In the genomic region with DNA sequence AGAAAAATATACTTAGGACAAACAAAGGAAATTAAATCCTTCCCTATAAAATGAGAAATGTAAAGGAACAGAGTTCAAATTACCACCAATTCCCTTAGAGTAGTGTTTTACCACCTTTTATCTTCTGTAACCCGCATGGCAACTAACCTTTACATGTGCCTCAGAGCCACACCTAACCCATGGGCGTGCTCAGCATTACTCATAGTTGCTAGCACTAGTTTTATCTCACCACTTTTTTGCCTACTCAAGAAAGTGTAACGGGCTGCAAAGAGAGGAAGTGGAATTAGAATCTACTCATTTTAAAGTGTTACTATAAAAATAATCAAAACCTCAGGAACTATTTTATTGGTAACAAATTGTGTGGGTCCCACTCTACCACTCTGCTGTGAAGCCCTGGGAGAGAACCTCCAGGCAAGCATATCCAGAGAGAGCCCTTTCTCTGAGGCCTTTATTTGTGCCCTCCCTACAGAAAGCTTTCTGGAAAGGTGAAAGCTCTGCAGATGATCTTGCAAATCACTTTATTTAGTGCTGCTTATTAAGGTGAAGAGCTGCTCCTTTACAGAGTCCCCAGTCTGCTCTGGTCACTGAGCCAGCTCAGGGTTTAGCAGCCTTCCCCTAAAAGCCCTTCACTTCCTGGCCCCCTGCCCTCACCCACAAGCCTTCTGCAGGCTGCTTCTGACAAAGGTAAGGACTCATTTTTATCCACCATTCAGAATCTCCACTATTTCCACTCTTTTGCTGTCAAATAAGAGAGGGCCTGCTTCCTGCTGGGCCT, we compare ENCODE assay signal across 9 cellular contexts.
DNase-seq lines count a peak whose midpoint lies in the region; ATAC-seq and TF ChIP-seq lines count a peak whose summit lies in the region.
"Had no signal": no experiment of that assay in that cellular context is flagged by ENCODE, and none has a peak within 500 bp of the region (broad histone marks: within the 10 kb centered on the region; RNA-seq: fewer than 3 reads in every experiment).

No MANE protein-coding gene starts in this region.

- H3K27me3 Mint-ChIP-seq in activated naive CD8-positive, alpha-beta T cell treated with anti-CD3 and anti-CD28 coated beads, Interleukin-2, amount 10 ng/mL, durations not matched to agents 7 days and 5 days = no peaks in the 10 kb centered on the region

- POLR2A ChIA-PET in RWPE1 (lab: Yijun Ruan, JAX; ENCODE audit: low non-redundant PET) = no interaction called here
- POLR2A ChIA-PET in activated naive CD8-positive, alpha-beta T cell treated with anti-CD3 and anti-CD28 coated beads, Interleukin-2, amount 10 ng/mL, durations not matched to agents 7 days and 5 days (lab: Charles Lee) = interaction anchor here (0.7 to 2.3 kb wide), 8 partner anchors 41 to 131 kb away, joined by 3 to 11 read pairs (median 5); no protein-coding TSS in a partner anchor

- H3K27ac ChIP-seq in RWPE1 = no peak overlapping the region
- H3K27ac ChIP-seq: thoracic aorta had no signal

- no peak for TF ChIP-seq CTCF in GM12864 (IDR thresholded peaks at IDR 0.05; ENCODE audit: low read depth, low read length, missing control alignments)
- no peak for TF ChIP-seq CTCF in RWPE1 (conservative IDR thresholded peaks at IDR 0.05; ENCODE audit: low read depth)

- peak; percentile 16 for DNase-seq in GM12864 (ENCODE audit: low read depth)
- DNase-seq in RWPE1 (ENCODE audit: low spot score) = peak; percentile 68
- peak; percentile 48 for DNase-seq in activated naive CD8-positive, alpha-beta T cell treated with anti-CD3 and anti-CD28 coated beads, Interleukin-2, amount 10 ng/mL, durations not matched to agents 7 days and 5 days
- DNase-seq in stimulated activated CD4-positive, alpha-beta T cell treated with anti-CD3 and anti-CD28 coated beads, Interleukin-2, amount 100 ng/mL, for 4 hours (ENCODE audit: low read depth) = peak; percentile 68
- no peak for DNase-seq in GOT3 (lab: John Stamatoyannopoulos, UW)
- DNase-seq in Kasumi-1 (lab: John Stamatoyannopoulos, UW) = no peak
- no peak for DNase-seq in amniotic stem cell (lab: John Stamatoyannopoulos, UW)

- H3K27ac Mint-ChIP-seq in activated naive CD8-positive, alpha-beta T cell treated with anti-CD3 and anti-CD28 coated beads, Interleukin-2, amount 10 ng/mL, durations not matched to agents 7 days and 5 days = peak overlapping the region; percentile 93

- H3K4me3 Mint-ChIP-seq in activated naive CD8-positive, alpha-beta T cell treated with anti-CD3 and anti-CD28 coated beads, Interleukin-2, amount 10 ng/mL, durations not matched to agents 7 days and 5 days = peak overlapping the region; percentile 71

- H3K9me3 Mint-ChIP-seq in activated naive CD8-positive, alpha-beta T cell treated with anti-CD3 and anti-CD28 coated beads, Interleukin-2, amount 10 ng/mL, durations not matched to agents 7 days and 5 days = peaks cover 11% of the 10 kb centered on the region

- H3K4me3 ChIP-seq in GM12864 (ENCODE audit: low read depth, low read length) = no peak overlapping the region
- H3K4me3 ChIP-seq: thoracic aorta had no signal

- CTCF ChIA-PET in RWPE1 (lab: Yijun Ruan, JAX) = no interaction called here

- peaks cover 59% of the 10 kb centered on the region for H3K4me1 Mint-ChIP-seq in activated naive CD8-positive, alpha-beta T cell treated with anti-CD3 and anti-CD28 coated beads, Interleukin-2, amount 10 ng/mL, durations not matched to agents 7 days and 5 days

- H3K36me3 Mint-ChIP-seq in activated naive CD8-positive, alpha-beta T cell treated with anti-CD3 and anti-CD28 coated beads, Interleukin-2, amount 10 ng/mL, durations not matched to agents 7 days and 5 days = peaks cover 38% of the 10 kb centered on the region

- ATAC-seq in HG02571 (IDR thresholded peaks at IDR 0.05; ENCODE audit: unreplicated experiment) = peak; percentile 71
- ATAC-seq in activated naive CD8-positive, alpha-beta T cell treated with anti-CD3 and anti-CD28 coated beads, Interleukin-2, amount 10 ng/mL, durations not matched to agents 7 days and 5 days (ENCODE audit: low read depth) = peak; percentile 93

Comparison
In these comparisons a context has a peak if more than half of its experiments do, and no peak if none do; other contexts are left out.
1. DNase-seq: peak in GM12864 (single experiment), RWPE1 (single experiment), activated naive CD8-positive, alpha-beta T cell treated with anti-CD3 and anti-CD28 coated beads, Interleukin-2, amount 10 ng/mL, durations not matched to agents 7 days and 5 days (single experiment) and stimulated activated CD4-positive, alpha-beta T cell treated with anti-CD3 and anti-CD28 coated beads, Interleukin-2, amount 100 ng/mL, for 4 hours (single experiment); none in GOT3 (single experiment), Kasumi-1 (0 of 2) and amniotic stem cell (single experiment).